Comparison of ENCODE assay signal across 8 cellular contexts in the genomic region with DNA sequence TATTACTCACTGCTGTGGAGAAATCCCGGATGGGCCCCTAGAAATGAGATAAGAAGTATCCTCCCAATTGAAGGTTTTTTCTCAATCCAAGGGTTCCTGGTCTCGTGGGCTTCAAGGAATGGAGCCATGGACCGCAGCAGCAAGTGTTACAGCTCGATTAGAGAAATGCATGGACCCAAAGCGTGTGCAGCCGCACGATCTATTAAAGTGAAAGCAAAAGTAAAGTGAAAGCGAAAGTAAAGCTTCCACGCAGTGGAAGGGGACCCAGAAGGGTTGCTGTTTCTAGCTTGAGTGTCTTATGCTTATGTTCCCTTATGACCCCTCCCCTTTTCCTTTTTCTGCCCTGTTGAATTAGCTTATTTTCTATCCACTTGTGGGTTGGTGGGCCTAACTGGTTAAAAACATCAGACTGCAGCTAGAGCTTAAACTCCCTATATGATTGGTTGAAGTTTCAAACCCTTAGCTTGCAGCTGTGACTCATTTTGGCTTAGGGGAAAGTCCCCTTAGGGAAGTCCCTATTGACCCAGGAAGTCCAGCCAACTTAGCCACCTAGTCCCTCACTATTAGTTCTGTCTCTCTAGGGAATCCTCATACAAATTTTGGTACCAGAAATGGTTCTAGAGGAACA.
DNase-seq lines count a peak whose midpoint lies in the region; ATAC-seq and TF ChIP-seq lines count a peak whose summit lies in the region.

No MANE protein-coding gene starts in this region.

- ATAC-seq in GM19324 (IDR thresholded peaks at IDR 0.05; ENCODE audit: low FRiP score, unreplicated experiment) (peak; percentile 79), HG03354 (IDR thresholded peaks at IDR 0.05; ENCODE audit: poor library complexity, severe bottlenecking, unreplicated experiment) (peak; percentile 86), heart right ventricle (peak in 7 of 8 donors; percentile 55 to 94 (median 84))

- H3K4me3 ChIP-seq in heart right ventricle: peak overlapping the region; percentile 18 to 63 (median 55)

- intact Hi-C loops in heart right ventricle (cut with DNase I): no loop called here

- H3K27me3 ChIP-seq in heart right ventricle: no peaks in the 10 kb centered on the region

- peaks cover 0 to 4% (median 0%) of the 10 kb centered on the region in 11 donors for H3K9me3 ChIP-seq in heart right ventricle

- WGBS in heart right ventricle, 2 donors: 58 to 78% methylated on average over 9 of the region's 9 CpGs

- peak overlapping the region; percentile 24 to 80 (median 73) for H3K27ac ChIP-seq in heart right ventricle

- DNase-seq in COLO668 (lab: John Stamatoyannopoulos, UW; ENCODE audit: unreplicated experiment) (peak; percentile 52), NCI-H748 (lab: John Stamatoyannopoulos, UW; ENCODE audit: unreplicated experiment) (peak; percentile 92), heart right ventricle (no peak), hypothalamus (lab: John Stamatoyannopoulos, UW) (no peak)
- peak; percentile 8 to 13 for DNase-seq in activated CD8-positive, alpha-beta memory T cell treated with anti-CD3 and anti-CD28 coated beads for 4 hours (ENCODE audit: low read depth in 2 of 2)
- DNase-seq in stimulated activated CD4-positive, alpha-beta T cell treated with anti-CD3 and anti-CD28 coated beads, Interleukin-2, amount 100 ng/mL, for 4 hours (ENCODE audit: low read depth): peak; percentile 29

- no peaks in the 10 kb centered on the region for H3K36me3 ChIP-seq in heart right ventricle

- no peak for TF ChIP-seq CTCF in heart right ventricle (IDR thresholded peaks at IDR 0.05)

- H3K4me1 ChIP-seq in heart right ventricle: peaks cover 0 to 12% (median 0%) of the 10 kb centered on the region in 9 donors

Comparison
In these comparisons a context has a peak if more than half of its experiments do, and no peak if none do; other contexts are left out.
1. DNase-seq: peak in COLO668 (single experiment), NCI-H748 (single experiment), activated CD8-positive, alpha-beta memory T cell treated with anti-CD3 and anti-CD28 coated beads for 4 hours (2 of 2) and stimulated activated CD4-positive, alpha-beta T cell treated with anti-CD3 and anti-CD28 coated beads, Interleukin-2, amount 100 ng/mL, for 4 hours (single experiment); none in heart right ventricle (0 of 2) and hypothalamus (0 of 51).
2. Peak in every context shown above with its lines, with median percentiles within 50 percentile points of each other: ATAC-seq.